ENCODE assay signal across 1 cellular context in the genomic region with DNA sequence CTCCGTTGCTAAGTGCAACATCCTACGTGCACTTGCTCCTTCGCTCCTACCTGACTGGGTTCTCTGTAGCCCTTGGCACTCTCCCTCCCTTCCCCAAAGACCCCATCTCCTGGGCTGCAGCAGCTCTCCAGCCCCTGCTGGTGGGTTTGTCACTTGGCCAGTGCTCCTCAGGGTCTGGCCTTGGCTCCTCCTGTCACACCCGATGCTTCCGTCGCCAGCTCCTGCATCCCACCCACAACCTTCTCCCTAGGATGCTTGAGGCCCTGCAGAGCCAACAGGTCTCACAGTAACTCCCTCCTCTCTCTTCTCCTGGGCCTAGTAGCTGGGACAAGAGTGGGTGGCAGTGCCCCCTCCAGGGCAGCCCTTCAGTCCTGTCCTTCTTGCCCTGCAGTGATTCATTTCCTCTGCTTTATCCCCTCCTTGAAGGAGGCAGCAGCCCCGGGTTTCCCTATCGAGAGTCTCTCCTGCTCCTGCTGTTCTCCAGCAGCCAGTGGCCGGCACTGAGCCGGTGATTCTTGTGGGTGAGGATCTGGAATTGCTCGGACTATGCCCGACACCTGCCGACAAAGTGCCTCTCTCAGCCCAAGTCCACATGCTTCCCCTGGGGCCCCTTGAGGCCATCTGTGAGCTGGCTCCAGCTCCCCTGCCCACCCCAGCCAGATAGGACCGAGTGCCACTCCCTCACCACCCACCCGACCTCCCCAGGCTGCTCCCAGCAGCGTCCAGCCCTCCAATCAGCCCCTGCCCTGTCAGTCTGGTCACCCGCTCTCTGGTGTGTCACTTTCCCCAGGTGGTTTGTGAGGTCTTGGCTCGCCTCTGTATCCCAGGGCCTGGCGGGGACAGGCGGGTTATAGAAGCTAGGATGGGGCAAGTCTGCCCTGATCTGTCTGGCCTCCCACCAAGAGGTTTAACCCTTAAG.
A peak's percentile ranks its signal among the peaks of the same experiment; 100 is the strongest.
TF ChIP-seq lines count a peak whose summit lies in the region.

No MANE protein-coding gene starts in this region.

TF ChIP-seq in GM12878, 131 proteins besides CTCF, POLR2A, EP300 and RAD21:
- no peak for TF ChIP-seq RELA (IDR thresholded peaks at IDR 0.05; ENCODE audit: borderline replicate concordance, partially characterized antibody)
- no peak for TF ChIP-seq TARDBP (IDR thresholded peaks at IDR 0.05; ENCODE audit: borderline replicate concordance)
- TF ChIP-seq TCF3 (IDR thresholded peaks at IDR 0.05; ENCODE audit: borderline replicate concordance, insufficient read depth, low read depth, low read length): 0 out of 2 replicates have a peak, but pooled peaks have one; percentile 13
- TF ChIP-seq BACH1 (IDR thresholded peaks at IDR 0.05; ENCODE audit: borderline replicate concordance): no peak
- no peak for TF ChIP-seq TBL1XR1 (IDR thresholded peaks at IDR 0.05; ENCODE audit: low read depth, low read length)
- TF ChIP-seq MEF2A (IDR thresholded peaks at IDR 0.05; ENCODE audit: insufficient read depth, low read depth, low read length): no peak
- peak; percentile 28 for TF ChIP-seq BCL3 (IDR thresholded peaks at IDR 0.05; ENCODE audit: borderline replicate concordance, insufficient read depth, low read depth, low read length, poor library complexity, severe bottlenecking)
- TF ChIP-seq RB1 (IDR thresholded peaks at IDR 0.05; ENCODE audit: borderline replicate concordance): no peak
- TF ChIP-seq, protein P1, sequence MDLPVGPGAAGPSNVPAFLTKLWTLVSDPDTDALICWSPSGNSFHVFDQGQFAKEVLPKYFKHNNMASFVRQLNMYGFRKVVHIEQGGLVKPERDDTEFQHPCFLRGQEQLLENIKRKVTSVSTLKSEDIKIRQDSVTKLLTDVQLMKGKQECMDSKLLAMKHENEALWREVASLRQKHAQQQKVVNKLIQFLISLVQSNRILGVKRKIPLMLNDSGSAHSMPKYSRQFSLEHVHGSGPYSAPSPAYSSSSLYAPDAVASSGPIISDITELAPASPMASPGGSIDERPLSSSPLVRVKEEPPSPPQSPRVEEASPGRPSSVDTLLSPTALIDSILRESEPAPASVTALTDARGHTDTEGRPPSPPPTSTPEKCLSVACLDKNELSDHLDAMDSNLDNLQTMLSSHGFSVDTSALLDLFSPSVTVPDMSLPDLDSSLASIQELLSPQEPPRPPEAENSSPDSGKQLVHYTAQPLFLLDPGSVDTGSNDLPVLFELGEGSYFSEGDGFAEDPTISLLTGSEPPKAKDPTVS (IDR thresholded peaks at IDR 0.05; ENCODE audit: low read depth, low read length): no peak
- TF ChIP-seq NR2C1 (IDR thresholded peaks at IDR 0.05): no peak
